ENCODE assay signal across 1 cellular context in the genomic region with DNA sequence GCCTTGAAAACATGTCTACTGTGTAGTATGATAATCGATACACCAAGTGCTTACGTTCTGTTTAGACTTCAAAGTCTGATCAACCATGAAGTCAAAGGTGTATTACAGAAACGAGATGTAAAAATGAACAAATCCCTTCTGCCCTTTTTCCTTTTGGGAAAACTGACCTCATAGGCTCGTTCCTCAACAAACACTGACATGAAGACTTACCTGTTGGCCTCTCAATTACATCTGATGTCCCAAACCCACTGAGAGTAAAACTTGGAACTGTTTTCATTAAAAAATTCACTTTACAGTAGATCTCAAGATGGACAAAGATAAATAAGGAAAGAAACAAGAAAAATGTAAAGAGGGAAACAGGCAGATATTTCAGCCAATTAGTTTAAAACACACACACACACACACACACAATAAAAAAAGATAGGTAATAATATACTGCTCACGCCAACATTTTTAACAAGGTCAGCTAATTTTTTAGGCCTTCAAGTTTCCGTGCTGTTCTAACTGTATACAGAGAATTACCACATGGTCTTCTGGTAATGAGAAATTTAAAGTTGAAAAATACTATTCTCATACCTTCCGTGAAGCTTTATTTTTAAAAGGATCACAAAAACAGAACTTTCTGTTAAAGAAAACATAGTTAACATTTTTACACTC.
TF ChIP-seq lines count a peak whose summit lies in the region.

No MANE protein-coding gene starts in this region.

TF ChIP-seq in GM23338, 12 proteins besides CTCF, POLR2A, EP300 and RAD21 (continued from another document):
- TF ChIP-seq, protein P1, sequence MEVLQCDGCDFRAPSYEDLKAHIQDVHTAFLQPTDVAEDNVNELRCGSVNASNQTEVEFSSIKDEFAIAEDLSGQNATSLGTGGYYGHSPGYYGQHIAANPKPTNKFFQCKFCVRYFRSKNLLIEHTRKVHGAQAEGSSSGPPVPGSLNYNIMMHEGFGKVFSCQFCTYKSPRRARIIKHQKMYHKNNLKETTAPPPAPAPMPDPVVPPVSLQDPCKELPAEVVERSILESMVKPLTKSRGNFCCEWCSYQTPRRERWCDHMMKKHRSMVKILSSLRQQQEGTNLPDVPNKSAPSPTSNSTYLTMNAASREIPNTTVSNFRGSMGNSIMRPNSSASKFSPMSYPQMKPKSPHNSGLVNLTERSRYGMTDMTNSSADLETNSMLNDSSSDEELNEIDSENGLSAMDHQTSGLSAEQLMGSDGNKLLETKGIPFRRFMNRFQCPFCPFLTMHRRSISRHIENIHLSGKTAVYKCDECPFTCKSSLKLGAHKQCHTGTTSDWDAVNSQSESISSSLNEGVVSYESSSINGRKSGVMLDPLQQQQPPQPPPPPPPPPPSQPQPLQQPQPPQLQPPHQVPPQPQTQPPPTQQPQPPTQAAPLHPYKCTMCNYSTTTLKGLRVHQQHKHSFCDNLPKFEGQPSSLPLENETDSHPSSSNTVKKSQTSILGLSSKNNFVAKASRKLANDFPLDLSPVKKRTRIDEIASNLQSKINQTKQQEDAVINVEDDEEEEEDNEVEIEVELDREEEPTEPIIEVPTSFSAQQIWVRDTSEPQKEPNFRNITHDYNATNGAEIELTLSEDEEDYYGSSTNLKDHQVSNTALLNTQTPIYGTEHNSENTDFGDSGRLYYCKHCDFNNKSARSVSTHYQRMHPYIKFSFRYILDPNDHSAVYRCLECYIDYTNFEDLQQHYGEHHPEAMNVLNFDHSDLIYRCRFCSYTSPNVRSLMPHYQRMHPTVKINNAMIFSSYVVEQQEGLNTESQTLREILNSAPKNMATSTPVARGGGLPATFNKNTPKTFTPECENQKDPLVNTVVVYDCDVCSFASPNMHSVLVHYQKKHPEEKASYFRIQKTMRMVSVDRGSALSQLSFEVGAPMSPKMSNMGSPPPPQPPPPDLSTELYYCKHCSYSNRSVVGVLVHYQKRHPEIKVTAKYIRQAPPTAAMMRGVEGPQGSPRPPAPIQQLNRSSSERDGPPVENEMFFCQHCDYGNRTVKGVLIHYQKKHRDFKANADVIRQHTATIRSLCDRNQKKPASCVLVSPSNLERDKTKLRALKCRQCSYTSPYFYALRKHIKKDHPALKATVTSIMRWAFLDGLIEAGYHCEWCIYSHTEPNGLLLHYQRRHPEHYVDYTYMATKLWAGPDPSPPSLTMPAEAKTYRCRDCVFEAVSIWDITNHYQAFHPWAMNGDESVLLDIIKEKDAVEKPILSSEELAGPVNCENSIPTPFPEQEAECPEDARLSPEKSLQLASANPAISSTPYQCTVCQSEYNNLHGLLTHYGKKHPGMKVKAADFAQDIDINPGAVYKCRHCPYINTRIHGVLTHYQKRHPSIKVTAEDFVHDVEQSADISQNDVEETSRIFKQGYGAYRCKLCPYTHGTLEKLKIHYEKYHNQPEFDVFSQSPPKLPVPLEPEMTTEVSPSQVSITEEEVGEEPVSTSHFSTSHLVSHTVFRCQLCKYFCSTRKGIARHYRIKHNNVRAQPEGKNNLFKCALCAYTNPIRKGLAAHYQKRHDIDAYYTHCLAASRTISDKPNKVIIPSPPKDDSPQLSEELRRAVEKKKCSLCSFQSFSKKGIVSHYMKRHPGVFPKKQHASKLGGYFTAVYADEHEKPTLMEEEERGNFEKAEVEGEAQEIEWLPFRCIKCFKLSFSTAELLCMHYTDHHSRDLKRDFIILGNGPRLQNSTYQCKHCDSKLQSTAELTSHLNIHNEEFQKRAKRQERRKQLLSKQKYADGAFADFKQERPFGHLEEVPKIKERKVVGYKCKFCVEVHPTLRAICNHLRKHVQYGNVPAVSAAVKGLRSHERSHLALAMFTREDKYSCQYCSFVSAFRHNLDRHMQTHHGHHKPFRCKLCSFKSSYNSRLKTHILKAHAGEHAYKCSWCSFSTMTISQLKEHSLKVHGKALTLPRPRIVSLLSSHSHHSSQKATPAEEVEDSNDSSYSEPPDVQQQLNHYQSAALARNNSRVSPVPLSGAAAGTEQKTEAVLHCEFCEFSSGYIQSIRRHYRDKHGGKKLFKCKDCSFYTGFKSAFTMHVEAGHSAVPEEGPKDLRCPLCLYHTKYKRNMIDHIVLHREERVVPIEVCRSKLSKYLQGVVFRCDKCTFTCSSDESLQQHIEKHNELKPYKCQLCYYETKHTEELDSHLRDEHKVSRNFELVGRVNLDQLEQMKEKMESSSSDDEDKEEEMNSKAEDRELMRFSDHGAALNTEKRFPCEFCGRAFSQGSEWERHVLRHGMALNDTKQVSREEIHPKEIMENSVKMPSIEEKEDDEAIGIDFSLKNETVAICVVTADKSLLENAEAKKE (CRISPR knock-in tag; IDR thresholded peaks at IDR 0.05), result no peak
- TF ChIP-seq EZH2phosphoT487 (IDR thresholded peaks at IDR 0.05; ENCODE audit: unreplicated experiment) (no peak), EZH2 (IDR thresholded peaks at IDR 0.05; ENCODE audit: low read depth, unreplicated experiment) (no peak), CREB1 (CRISPR knock-in tag; IDR thresholded peaks at IDR 0.05; ENCODE audit: low read depth) (no peak), NANOG (IDR thresholded peaks at IDR 0.05; ENCODE audit: borderline replicate concordance) (no peak)
- TF ChIP-seq, protein P2, sequence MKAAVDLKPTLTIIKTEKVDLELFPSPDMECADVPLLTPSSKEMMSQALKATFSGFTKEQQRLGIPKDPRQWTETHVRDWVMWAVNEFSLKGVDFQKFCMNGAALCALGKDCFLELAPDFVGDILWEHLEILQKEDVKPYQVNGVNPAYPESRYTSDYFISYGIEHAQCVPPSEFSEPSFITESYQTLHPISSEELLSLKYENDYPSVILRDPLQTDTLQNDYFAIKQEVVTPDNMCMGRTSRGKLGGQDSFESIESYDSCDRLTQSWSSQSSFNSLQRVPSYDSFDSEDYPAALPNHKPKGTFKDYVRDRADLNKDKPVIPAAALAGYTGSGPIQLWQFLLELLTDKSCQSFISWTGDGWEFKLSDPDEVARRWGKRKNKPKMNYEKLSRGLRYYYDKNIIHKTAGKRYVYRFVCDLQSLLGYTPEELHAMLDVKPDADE (IDR thresholded peaks at IDR 0.05), result no peak
